11 cellular contexts compared by ENCODE assay signal in the genomic region with DNA sequence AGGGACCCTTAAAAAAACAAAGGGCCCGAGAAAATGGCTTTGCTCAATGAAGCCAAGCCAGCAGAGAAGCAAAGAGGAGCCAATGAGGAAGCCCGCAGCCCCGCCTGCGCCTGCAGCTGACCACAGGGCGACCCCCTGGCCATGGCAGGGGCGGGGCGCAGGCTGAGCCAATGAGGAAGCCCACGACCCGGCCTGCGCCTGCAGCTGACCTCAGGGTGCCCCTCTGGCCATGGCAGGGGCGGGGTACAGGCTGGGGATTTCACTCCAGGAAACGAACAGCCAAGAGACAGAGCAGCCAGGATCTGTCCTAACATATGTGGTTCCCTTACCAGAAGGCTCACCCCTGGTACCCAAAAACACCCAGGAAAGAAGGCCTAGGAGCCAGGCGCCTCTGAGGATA.
DNase-seq lines count a peak whose midpoint lies in the region; ATAC-seq and TF ChIP-seq lines count a peak whose summit lies in the region.
"Had no signal": no experiment of that assay in that cellular context is flagged by ENCODE, and none has a peak within 500 bp of the region (broad histone marks: within the 10 kb centered on the region; RNA-seq: fewer than 3 reads in every experiment).

No MANE protein-coding gene starts in this region.

- peak overlapping the region in 1 of 4 donors; percentile 54 for H3K4me3 Mint-ChIP-seq in CD4-positive, CD25-positive, alpha-beta regulatory T cell

- H3K9me3 Mint-ChIP-seq in CD4-positive, CD25-positive, alpha-beta regulatory T cell = peaks cover 0 to 1% (median 0%) of the 10 kb centered on the region in 7 donors

- no peak for ATAC-seq in CD4-positive, CD25-positive, alpha-beta regulatory T cell (ENCODE audit: low read depth in 2 of 2)
- ATAC-seq in body of pancreas (no peak), HG03520 (IDR thresholded peaks at IDR 0.05; ENCODE audit: unreplicated experiment) (no peak)
- ATAC-seq: Panc1 had no signal

- 72 to 85% methylated on average over 12 of the region's 13 CpGs for WGBS in body of pancreas, 2 donors

- no peak overlapping the region for H3K9ac ChIP-seq in HUES48 (ENCODE audit: low read depth, low read length)

- no peaks in the 10 kb centered on the region for H3K9me3 ChIP-seq in CD4-positive, CD25-positive, alpha-beta regulatory T cell (ENCODE audit: control insufficient read depth in 2 of 2, low read length in 2 of 2)
- no peaks in the 10 kb centered on the region for H3K9me3 ChIP-seq in HUES48 (ENCODE audit: control insufficient read depth, insufficient read depth, low read length)
- no peaks in the 10 kb centered on the region for H3K9me3 ChIP-seq in body of pancreas

- peaks cover 44% of the 10 kb centered on the region for H3K4me1 ChIP-seq in CD4-positive, CD25-positive, alpha-beta regulatory T cell (ENCODE audit: control insufficient read depth, insufficient read depth, low read length, poor library complexity, severe bottlenecking)
- H3K4me1 ChIP-seq in HUES48 (ENCODE audit: control insufficient read depth, insufficient read depth, low read length) = peaks cover 41% of the 10 kb centered on the region
- peaks cover 43% of the 10 kb centered on the region for H3K4me1 ChIP-seq in body of pancreas

- intact Hi-C loops in body of pancreas (cut with DNase I) = no loop called here
- intact Hi-C loops in posterior vena cava (cut with DNase I) = loop anchor here in 1 of 2 donors (10.0 kb wide), 1 partner anchor 99 kb away; a partner anchor contains a TSS

- H3K4me3 ChIP-seq in CD4-positive, CD25-positive, alpha-beta regulatory T cell (ENCODE audit: low read depth, low read length) = no peak overlapping the region
- H3K4me3 ChIP-seq in HUES48 (ENCODE audit: low read depth, low read length) (no peak overlapping the region), body of pancreas (no peak overlapping the region)

- H3K27me3 ChIP-seq in CD4-positive, CD25-positive, alpha-beta regulatory T cell (ENCODE audit: control insufficient read depth, insufficient read depth, low read length) = no peaks in the 10 kb centered on the region
- H3K27me3 ChIP-seq in HUES48 (ENCODE audit: control insufficient read depth, insufficient read depth, low read length) (no peaks in the 10 kb centered on the region), body of pancreas (no peaks in the 10 kb centered on the region)

- H3K27me3 Mint-ChIP-seq in CD4-positive, CD25-positive, alpha-beta regulatory T cell = no peaks in the 10 kb centered on the region

- H3K27ac ChIP-seq in CD4-positive, CD25-positive, alpha-beta regulatory T cell (ENCODE audit: insufficient read depth, low read length, poor library complexity, severe bottlenecking) = peak overlapping the region; percentile 78
- peak overlapping the region; percentile 88 for H3K27ac ChIP-seq in HUES48 (ENCODE audit: low read depth, low read length)
- H3K27ac ChIP-seq in body of pancreas = peak overlapping the region in 3 of 4 donors; percentile 78 to 83 (median 80)

- no peak for TF ChIP-seq CTCF in body of pancreas (IDR thresholded peaks at IDR 0.05)

- DNase-seq in CD4-positive, CD25-positive, alpha-beta regulatory T cell = no peak
- DNase-seq in body of pancreas (peak in 1 of 4 donors; percentile 30), medulla oblongata (ENCODE audit: extremely low spot score) (peak; percentile 21), posterior vena cava (ENCODE audit: low spot score) (no peak), GM03348 (ENCODE audit: low spot score) (no peak)
- DNase-seq in stimulated activated CD4-positive, alpha-beta T cell treated with anti-CD3 and anti-CD28 coated beads, Interleukin-4, amount 100 ng/mL, for 24 hours = no peak
- DNase-seq: activated CD8-positive, alpha-beta memory T cell treated with anti-CD3 and anti-CD28 coated beads for 24 hours; foreskin melanocyte had no signal

- no peak for TF ChIP-seq POLR2A in body of pancreas (IDR thresholded peaks at IDR 0.05)

- H3K36me3 Mint-ChIP-seq in CD4-positive, CD25-positive, alpha-beta regulatory T cell = peaks cover 34% of the 10 kb centered on the region

- peak overlapping the region in 1 of 3 donors; percentile 14 for H3K27ac Mint-ChIP-seq in CD4-positive, CD25-positive, alpha-beta regulatory T cell

- H3K36me3 ChIP-seq in CD4-positive, CD25-positive, alpha-beta regulatory T cell (ENCODE audit: control insufficient read depth, insufficient read depth, low read length) = peaks cover 38% of the 10 kb centered on the region
- H3K36me3 ChIP-seq in HUES48 (ENCODE audit: control insufficient read depth, insufficient read depth, low read length) = peaks cover 41% of the 10 kb centered on the region
- H3K36me3 ChIP-seq in body of pancreas (replicated peaks in 1 of 2; ENCODE audit: insufficient read depth in 1 of 2, low read depth in 2 of 2) = no peaks in the 10 kb centered on the region

- H3K4me1 Mint-ChIP-seq in CD4-positive, CD25-positive, alpha-beta regulatory T cell = peaks cover 16 to 60% (median 50%) of the 10 kb centered on the region in 4 donors
